Comparison of ENCODE assay signal across 28 cellular contexts in genomic region chr17:82043507-82043906, GRCh38.
"Had no signal": no experiment of that assay in that cellular context is flagged by ENCODE, and none has a peak within 500 bp of the region (broad histone marks: within the 10 kb centered on the region; RNA-seq: fewer than 3 reads in every experiment).

No MANE protein-coding gene starts in this region.

- H3K27ac ChIP-seq: SJCRH30, VCaP had no signal

- H3K4me1 ChIP-seq: SJCRH30 had no signal

- H3K4me3 Mint-ChIP-seq: activated CD8-positive, alpha-beta T cell treated with anti-CD3 and anti-CD28 coated beads, Interleukin-2, amount 10 ng/mL, durations not matched to agents 7 days and 5 days; activated naive CD4-positive, alpha-beta T cell treated with anti-CD3 and anti-CD28 coated beads, Interleukin-2, amount 50 U/mL, for 24 hours; activated T-cell treated with anti-CD3 and anti-CD28 coated beads, Interleukin-2, amount 50 U/mL, for 24 hours; activated T-helper 1 cell treated with anti-CD3 and anti-CD28 coated beads, Interleukin-12 subunit alpha, Interleukin-12 subunit beta, Interleukin-2, Interleukin-4 antibody, amounts not matched to agents 30 ng/mL and 10 ng/mL and 1 ng/mL, durations not matched to agents 14 hours and 24 hours and 36 hours had no signal

- H3K9me3 Mint-ChIP-seq: activated naive CD4-positive, alpha-beta T cell treated with anti-CD3 and anti-CD28 coated beads, Interleukin-2, amount 50 U/mL, for 24 hours; activated T-cell treated with anti-CD3 and anti-CD28 coated beads, Interleukin-2, amount 50 U/mL, for 24 hours; activated T-helper 1 cell treated with anti-CD3 and anti-CD28 coated beads, Interleukin-12 subunit alpha, Interleukin-12 subunit beta, Interleukin-2, Interleukin-4 antibody, amounts not matched to agents 30 ng/mL and 10 ng/mL and 1 ng/mL, durations not matched to agents 14 hours and 24 hours and 36 hours had no signal

- H3K9ac ChIP-seq: SK-N-SH had no signal

- H3K4me3 ChIP-seq: SJCRH30 had no signal

- H3K27me3 ChIP-seq: SJCRH30 had no signal

- ATAC-seq: activated CD8-positive, alpha-beta T cell treated with anti-CD3 and anti-CD28 coated beads, Interleukin-2, amount 10 ng/mL, durations not matched to agents 7 days and 5 days; Panc1 had no signal

- H3K4me2 ChIP-seq: SK-N-SH had no signal

- H3K9me3 ChIP-seq: SJCRH30, SK-N-SH had no signal

- DNase-seq: activated CD4-positive, alpha-beta T cell treated with anti-CD3 and anti-CD28 coated beads for 4 hours; activated CD4-positive, alpha-beta T cell treated with anti-CD3 and anti-CD28 coated beads, Interleukin-2, amount 50 U/mL, for 4 hours; activated CD8-positive, alpha-beta T cell treated with anti-CD3 and anti-CD28 coated beads, Interleukin-2, amount 10 ng/mL, durations not matched to agents 7 days and 5 days; activated effector memory CD4-positive, alpha-beta T cell treated with Interleukin-2 at 50 U/mL for 16 hours; activated naive CD4-positive, alpha-beta T cell; activated T-cell treated with anti-CD3 and anti-CD28 coated beads, Interleukin-2, amount 50 U/mL, for 24 hours; aorta; central memory CD4-positive, alpha-beta T cell; Karpas-422; MM.1S; NCI-H1105; NCI-H1436; NCI-H187; NCI-H2171; NCI-H2227 treated with DMSO at 0.1 percent for 48 hours; NCI-H526 treated with DMSO at 0.1 percent for 48 hours; NCI-H82; NK-92 treated with Interleukin-12 subunit alpha and Interleukin-12 subunit beta, amount 100 ng/mL, for 24 hours; OCI-M1; Right ventricle myocardium superior; RPMI8226; SJCRH30; SK-N-SH; T-helper 1 cell had no signal

- H3K27ac Mint-ChIP-seq: activated CD8-positive, alpha-beta T cell treated with anti-CD3 and anti-CD28 coated beads, Interleukin-2, amount 10 ng/mL, durations not matched to agents 7 days and 5 days; activated naive CD4-positive, alpha-beta T cell treated with anti-CD3 and anti-CD28 coated beads, Interleukin-2, amount 50 U/mL, for 24 hours; activated T-cell treated with anti-CD3 and anti-CD28 coated beads, Interleukin-2, amount 50 U/mL, for 24 hours; activated T-helper 1 cell treated with anti-CD3 and anti-CD28 coated beads, Interleukin-12 subunit alpha, Interleukin-12 subunit beta, Interleukin-2, Interleukin-4 antibody, amounts not matched to agents 30 ng/mL and 10 ng/mL and 1 ng/mL, durations not matched to agents 14 hours and 24 hours and 36 hours had no signal

- H3K27me3 Mint-ChIP-seq: activated naive CD4-positive, alpha-beta T cell treated with anti-CD3 and anti-CD28 coated beads, Interleukin-2, amount 50 U/mL, for 24 hours; activated T-cell treated with anti-CD3 and anti-CD28 coated beads, Interleukin-2, amount 50 U/mL, for 24 hours had no signal

- H3K36me3 Mint-ChIP-seq: activated naive CD4-positive, alpha-beta T cell treated with anti-CD3 and anti-CD28 coated beads, Interleukin-2, amount 50 U/mL, for 24 hours had no signal

- H3K36me3 ChIP-seq: SJCRH30 had no signal
